1 cellular context compared by ENCODE assay signal in genomic region chr14:44317433-44317746, GRCh38.
TF ChIP-seq lines count a peak whose summit lies in the region.

No MANE protein-coding gene starts in this region.

TF ChIP-seq in IMR-90, 13 proteins besides CTCF, POLR2A, EP300 and RAD21:
- TF ChIP-seq, protein P1, sequence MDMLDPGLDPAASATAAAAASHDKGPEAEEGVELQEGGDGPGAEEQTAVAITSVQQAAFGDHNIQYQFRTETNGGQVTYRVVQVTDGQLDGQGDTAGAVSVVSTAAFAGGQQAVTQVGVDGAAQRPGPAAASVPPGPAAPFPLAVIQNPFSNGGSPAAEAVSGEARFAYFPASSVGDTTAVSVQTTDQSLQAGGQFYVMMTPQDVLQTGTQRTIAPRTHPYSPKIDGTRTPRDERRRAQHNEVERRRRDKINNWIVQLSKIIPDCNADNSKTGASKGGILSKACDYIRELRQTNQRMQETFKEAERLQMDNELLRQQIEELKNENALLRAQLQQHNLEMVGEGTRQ (IDR thresholded peaks at IDR 0.05; ENCODE audit: low read depth, low read length): no peak
- TF ChIP-seq RCOR1 (IDR thresholded peaks at IDR 0.05; ENCODE audit: insufficient replicate concordance, low read length) (no peak), CEBPB (IDR thresholded peaks at IDR 0.05; ENCODE audit: low read depth, low read length) (no peak)
- TF ChIP-seq, protein P2, sequence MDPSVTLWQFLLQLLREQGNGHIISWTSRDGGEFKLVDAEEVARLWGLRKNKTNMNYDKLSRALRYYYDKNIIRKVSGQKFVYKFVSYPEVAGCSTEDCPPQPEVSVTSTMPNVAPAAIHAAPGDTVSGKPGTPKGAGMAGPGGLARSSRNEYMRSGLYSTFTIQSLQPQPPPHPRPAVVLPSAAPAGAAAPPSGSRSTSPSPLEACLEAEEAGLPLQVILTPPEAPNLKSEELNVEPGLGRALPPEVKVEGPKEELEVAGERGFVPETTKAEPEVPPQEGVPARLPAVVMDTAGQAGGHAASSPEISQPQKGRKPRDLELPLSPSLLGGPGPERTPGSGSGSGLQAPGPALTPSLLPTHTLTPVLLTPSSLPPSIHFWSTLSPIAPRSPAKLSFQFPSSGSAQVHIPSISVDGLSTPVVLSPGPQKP (IDR thresholded peaks at IDR 0.05; ENCODE audit: borderline replicate concordance, low read depth, low read length): no peak
TF ChIP-seq in IMR-90: peak in this region for 0.
